Comparison of ENCODE assay signal across 8 cellular contexts in the genomic region with DNA sequence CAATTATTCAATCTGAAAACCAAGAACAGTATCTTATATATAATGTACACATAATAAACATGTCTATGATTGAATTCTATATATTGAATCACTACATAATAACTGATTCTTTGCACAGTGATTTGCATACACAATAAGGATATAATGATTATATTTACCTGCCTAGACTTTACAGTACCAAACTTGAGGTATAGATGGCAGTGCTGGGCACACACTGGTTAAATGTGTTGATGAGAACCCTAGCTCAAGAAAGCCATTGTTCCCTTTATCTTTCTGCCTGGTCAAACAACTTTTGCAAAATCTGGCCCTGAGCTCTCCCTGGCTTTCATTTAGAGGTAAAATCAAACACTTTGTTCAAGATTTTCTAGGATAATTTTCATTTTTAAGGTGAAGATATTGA.
DNase-seq lines count a peak whose midpoint lies in the region; TF ChIP-seq lines count a peak whose summit lies in the region.

No MANE protein-coding gene starts in this region.

- peaks cover 16% of the 10 kb centered on the region for H3F3A ChIP-seq in GM23248 (ENCODE audit: insufficient read depth)

- no peak overlapping the region for H3K4me3 Mint-ChIP-seq in activated naive CD4-positive, alpha-beta T cell treated with anti-CD3 and anti-CD28 coated beads, Interleukin-2, amount 10 ng/mL, durations not matched to agents 7 days and 5 days

- H4K20me1 ChIP-seq in GM23248 (ENCODE audit: insufficient read depth), result no peaks in the 10 kb centered on the region

- H2AFZ ChIP-seq in GM23248, result peak overlapping the region; percentile 1; the same call in 1 of the 2 replicates

- DNase-seq in EL (peak; percentile 15), GM23248 (peak; percentile 30), NCI-H1436 treated with DMSO at 0.1 percent for 48 hours (lab: John Stamatoyannopoulos, UW) (peak; percentile 43), fibroblast of villous mesenchyme (ENCODE audit: low read depth) (no peak), vagina (ENCODE audit: extremely low spot score in 2 of 2) (no peak), NCI-H2171 treated with DMSO at 0.1 percent for 48 hours (lab: John Stamatoyannopoulos, UW) (no peak), MG63 (no peak)
- no peak for DNase-seq in activated naive CD4-positive, alpha-beta T cell treated with anti-CD3 and anti-CD28 coated beads, Interleukin-2, amount 10 ng/mL, durations not matched to agents 7 days and 5 days

- H3K79me2 ChIP-seq in GM23248 (ENCODE audit: insufficient read depth), result no peaks in the 10 kb centered on the region

- no peak overlapping the region for H3K9ac ChIP-seq in GM23248

- H3K36me3 ChIP-seq in GM23248 (ENCODE audit: low read depth) (no peaks in the 10 kb centered on the region), vagina (no peaks in the 10 kb centered on the region), MG63 (no peaks in the 10 kb centered on the region)

- no peak overlapping the region for H3K27ac Mint-ChIP-seq in activated naive CD4-positive, alpha-beta T cell treated with anti-CD3 and anti-CD28 coated beads, Interleukin-2, amount 10 ng/mL, durations not matched to agents 7 days and 5 days

- TF ChIP-seq CTCF in fibroblast of villous mesenchyme (IDR thresholded peaks at IDR 0.05; ENCODE audit: insufficient read depth, low read depth, low read length), result peak; percentile 23
- TF ChIP-seq CTCF in vagina (IDR thresholded peaks at IDR 0.05), result no peak

- in situ Hi-C loops in GM23248 (cut with MboI), result no loop called here

- H3K4me3 ChIP-seq in GM23248 (no peak overlapping the region), fibroblast of villous mesenchyme (ENCODE audit: low read depth, low read length) (no peak overlapping the region), vagina (no peak overlapping the region), MG63 (no peak overlapping the region)

- no peak overlapping the region for H3K27ac ChIP-seq in GM23248
- no peak overlapping the region for H3K27ac ChIP-seq in vagina

- no peak overlapping the region for H3K4me2 ChIP-seq in GM23248 (ENCODE audit: unreplicated experiment)

- no peaks in the 10 kb centered on the region for H3K36me3 Mint-ChIP-seq in activated naive CD4-positive, alpha-beta T cell treated with anti-CD3 and anti-CD28 coated beads, Interleukin-2, amount 10 ng/mL, durations not matched to agents 7 days and 5 days

- H3K9me3 ChIP-seq in GM23248 (ENCODE audit: low read depth), result no peaks in the 10 kb centered on the region
- no peaks in the 10 kb centered on the region for H3K9me3 ChIP-seq in vagina
- H3K9me3 ChIP-seq in MG63, result no peaks in the 10 kb centered on the region

- CTCF ChIA-PET in activated naive CD4-positive, alpha-beta T cell treated with anti-CD3 and anti-CD28 coated beads, Interleukin-2, amount 10 ng/mL, durations not matched to agents 7 days and 5 days (lab: Charles Lee), result no interaction called here

- no peaks in the 10 kb centered on the region for H3K9me2 ChIP-seq in GM23248 (ENCODE audit: insufficient read depth)

- TF ChIP-seq POLR2A in vagina (IDR thresholded peaks at IDR 0.05), result no peak

- no peaks in the 10 kb centered on the region for H3K4me1 Mint-ChIP-seq in activated naive CD4-positive, alpha-beta T cell treated with anti-CD3 and anti-CD28 coated beads, Interleukin-2, amount 10 ng/mL, durations not matched to agents 7 days and 5 days

- H3K4me1 ChIP-seq in GM23248 (ENCODE audit: insufficient read depth) (peaks cover 38% of the 10 kb centered on the region), vagina (no peaks in the 10 kb centered on the region)

- H3K27me3 Mint-ChIP-seq in activated naive CD4-positive, alpha-beta T cell treated with anti-CD3 and anti-CD28 coated beads, Interleukin-2, amount 10 ng/mL, durations not matched to agents 7 days and 5 days, result no peaks in the 10 kb centered on the region

- intact Hi-C loops in vagina (cut with DNase I), result no loop called here

- H3K9me3 Mint-ChIP-seq in activated naive CD4-positive, alpha-beta T cell treated with anti-CD3 and anti-CD28 coated beads, Interleukin-2, amount 10 ng/mL, durations not matched to agents 7 days and 5 days, result no peaks in the 10 kb centered on the region

- H3K27me3 ChIP-seq in GM23248 (replicated peaks; ENCODE audit: insufficient read depth), result no peaks in the 10 kb centered on the region
- no peaks in the 10 kb centered on the region for H3K27me3 ChIP-seq in vagina
- no peaks in the 10 kb centered on the region for H3K27me3 ChIP-seq in MG63

Comparison
In these comparisons a context has a peak if more than half of its experiments do, and no peak if none do; other contexts are left out.
1. DNase-seq: peak in EL (single experiment), GM23248 (single experiment) and NCI-H1436 treated with DMSO at 0.1 percent for 48 hours (single experiment); none in fibroblast of villous mesenchyme (single experiment), vagina (0 of 2), NCI-H2171 treated with DMSO at 0.1 percent for 48 hours (single experiment), activated naive CD4-positive, alpha-beta T cell treated with anti-CD3 and anti-CD28 coated beads, Interleukin-2, amount 10 ng/mL, durations not matched to agents 7 days and 5 days (single experiment) and MG63 (single experiment).